ENCODE assay signal across 2 cellular contexts in genomic region chr12:24748326-24748725, GRCh38.
TF ChIP-seq lines count a peak whose summit lies in the region.

No MANE protein-coding gene starts in this region.

TF ChIP-seq in GM23338, 12 proteins besides CTCF, POLR2A, EP300 and RAD21 (continued from another document):
- TF ChIP-seq, protein P1, sequence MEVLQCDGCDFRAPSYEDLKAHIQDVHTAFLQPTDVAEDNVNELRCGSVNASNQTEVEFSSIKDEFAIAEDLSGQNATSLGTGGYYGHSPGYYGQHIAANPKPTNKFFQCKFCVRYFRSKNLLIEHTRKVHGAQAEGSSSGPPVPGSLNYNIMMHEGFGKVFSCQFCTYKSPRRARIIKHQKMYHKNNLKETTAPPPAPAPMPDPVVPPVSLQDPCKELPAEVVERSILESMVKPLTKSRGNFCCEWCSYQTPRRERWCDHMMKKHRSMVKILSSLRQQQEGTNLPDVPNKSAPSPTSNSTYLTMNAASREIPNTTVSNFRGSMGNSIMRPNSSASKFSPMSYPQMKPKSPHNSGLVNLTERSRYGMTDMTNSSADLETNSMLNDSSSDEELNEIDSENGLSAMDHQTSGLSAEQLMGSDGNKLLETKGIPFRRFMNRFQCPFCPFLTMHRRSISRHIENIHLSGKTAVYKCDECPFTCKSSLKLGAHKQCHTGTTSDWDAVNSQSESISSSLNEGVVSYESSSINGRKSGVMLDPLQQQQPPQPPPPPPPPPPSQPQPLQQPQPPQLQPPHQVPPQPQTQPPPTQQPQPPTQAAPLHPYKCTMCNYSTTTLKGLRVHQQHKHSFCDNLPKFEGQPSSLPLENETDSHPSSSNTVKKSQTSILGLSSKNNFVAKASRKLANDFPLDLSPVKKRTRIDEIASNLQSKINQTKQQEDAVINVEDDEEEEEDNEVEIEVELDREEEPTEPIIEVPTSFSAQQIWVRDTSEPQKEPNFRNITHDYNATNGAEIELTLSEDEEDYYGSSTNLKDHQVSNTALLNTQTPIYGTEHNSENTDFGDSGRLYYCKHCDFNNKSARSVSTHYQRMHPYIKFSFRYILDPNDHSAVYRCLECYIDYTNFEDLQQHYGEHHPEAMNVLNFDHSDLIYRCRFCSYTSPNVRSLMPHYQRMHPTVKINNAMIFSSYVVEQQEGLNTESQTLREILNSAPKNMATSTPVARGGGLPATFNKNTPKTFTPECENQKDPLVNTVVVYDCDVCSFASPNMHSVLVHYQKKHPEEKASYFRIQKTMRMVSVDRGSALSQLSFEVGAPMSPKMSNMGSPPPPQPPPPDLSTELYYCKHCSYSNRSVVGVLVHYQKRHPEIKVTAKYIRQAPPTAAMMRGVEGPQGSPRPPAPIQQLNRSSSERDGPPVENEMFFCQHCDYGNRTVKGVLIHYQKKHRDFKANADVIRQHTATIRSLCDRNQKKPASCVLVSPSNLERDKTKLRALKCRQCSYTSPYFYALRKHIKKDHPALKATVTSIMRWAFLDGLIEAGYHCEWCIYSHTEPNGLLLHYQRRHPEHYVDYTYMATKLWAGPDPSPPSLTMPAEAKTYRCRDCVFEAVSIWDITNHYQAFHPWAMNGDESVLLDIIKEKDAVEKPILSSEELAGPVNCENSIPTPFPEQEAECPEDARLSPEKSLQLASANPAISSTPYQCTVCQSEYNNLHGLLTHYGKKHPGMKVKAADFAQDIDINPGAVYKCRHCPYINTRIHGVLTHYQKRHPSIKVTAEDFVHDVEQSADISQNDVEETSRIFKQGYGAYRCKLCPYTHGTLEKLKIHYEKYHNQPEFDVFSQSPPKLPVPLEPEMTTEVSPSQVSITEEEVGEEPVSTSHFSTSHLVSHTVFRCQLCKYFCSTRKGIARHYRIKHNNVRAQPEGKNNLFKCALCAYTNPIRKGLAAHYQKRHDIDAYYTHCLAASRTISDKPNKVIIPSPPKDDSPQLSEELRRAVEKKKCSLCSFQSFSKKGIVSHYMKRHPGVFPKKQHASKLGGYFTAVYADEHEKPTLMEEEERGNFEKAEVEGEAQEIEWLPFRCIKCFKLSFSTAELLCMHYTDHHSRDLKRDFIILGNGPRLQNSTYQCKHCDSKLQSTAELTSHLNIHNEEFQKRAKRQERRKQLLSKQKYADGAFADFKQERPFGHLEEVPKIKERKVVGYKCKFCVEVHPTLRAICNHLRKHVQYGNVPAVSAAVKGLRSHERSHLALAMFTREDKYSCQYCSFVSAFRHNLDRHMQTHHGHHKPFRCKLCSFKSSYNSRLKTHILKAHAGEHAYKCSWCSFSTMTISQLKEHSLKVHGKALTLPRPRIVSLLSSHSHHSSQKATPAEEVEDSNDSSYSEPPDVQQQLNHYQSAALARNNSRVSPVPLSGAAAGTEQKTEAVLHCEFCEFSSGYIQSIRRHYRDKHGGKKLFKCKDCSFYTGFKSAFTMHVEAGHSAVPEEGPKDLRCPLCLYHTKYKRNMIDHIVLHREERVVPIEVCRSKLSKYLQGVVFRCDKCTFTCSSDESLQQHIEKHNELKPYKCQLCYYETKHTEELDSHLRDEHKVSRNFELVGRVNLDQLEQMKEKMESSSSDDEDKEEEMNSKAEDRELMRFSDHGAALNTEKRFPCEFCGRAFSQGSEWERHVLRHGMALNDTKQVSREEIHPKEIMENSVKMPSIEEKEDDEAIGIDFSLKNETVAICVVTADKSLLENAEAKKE (CRISPR knock-in tag; IDR thresholded peaks at IDR 0.05), result no peak
- no peak for TF ChIP-seq REST (IDR thresholded peaks at IDR 0.05; ENCODE audit: unreplicated experiment)
- TF ChIP-seq POLR2AphosphoS5 (IDR thresholded peaks at IDR 0.05; ENCODE audit: low read depth), result no peak
- no peak for TF ChIP-seq ZNF331 (CRISPR knock-in tag; IDR thresholded peaks at IDR 0.05; ENCODE audit: low read depth)
- no peak for TF ChIP-seq EZH2 (IDR thresholded peaks at IDR 0.05; ENCODE audit: low read depth, unreplicated experiment)
- TF ChIP-seq, protein P2, sequence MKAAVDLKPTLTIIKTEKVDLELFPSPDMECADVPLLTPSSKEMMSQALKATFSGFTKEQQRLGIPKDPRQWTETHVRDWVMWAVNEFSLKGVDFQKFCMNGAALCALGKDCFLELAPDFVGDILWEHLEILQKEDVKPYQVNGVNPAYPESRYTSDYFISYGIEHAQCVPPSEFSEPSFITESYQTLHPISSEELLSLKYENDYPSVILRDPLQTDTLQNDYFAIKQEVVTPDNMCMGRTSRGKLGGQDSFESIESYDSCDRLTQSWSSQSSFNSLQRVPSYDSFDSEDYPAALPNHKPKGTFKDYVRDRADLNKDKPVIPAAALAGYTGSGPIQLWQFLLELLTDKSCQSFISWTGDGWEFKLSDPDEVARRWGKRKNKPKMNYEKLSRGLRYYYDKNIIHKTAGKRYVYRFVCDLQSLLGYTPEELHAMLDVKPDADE (IDR thresholded peaks at IDR 0.05), result no peak

TF ChIP-seq in WTC11, 78 proteins besides CTCF, POLR2A, EP300 and RAD21 (continued from another document):
- TF ChIP-seq USF2 (CRISPR knock-in tag; IDR thresholded peaks at IDR 0.05) (no peak), NFATC4 (CRISPR knock-in tag; IDR thresholded peaks at IDR 0.05) (no peak), ZNF512 (CRISPR knock-in tag; IDR thresholded peaks at IDR 0.05; ENCODE audit: borderline replicate concordance) (no peak), ZBTB21 (CRISPR knock-in tag; IDR thresholded peaks at IDR 0.05; ENCODE audit: borderline replicate concordance) (no peak), E2F4 (CRISPR knock-in tag; IDR thresholded peaks at IDR 0.05; ENCODE audit: borderline replicate concordance, low read depth) (no peak), SMAD3 (CRISPR knock-in tag; IDR thresholded peaks at IDR 0.05; ENCODE audit: borderline replicate concordance) (no peak), ATF3 (CRISPR knock-in tag; conservative IDR thresholded peaks at IDR 0.05) (no peak), ELF4 (CRISPR knock-in tag; IDR thresholded peaks at IDR 0.05; ENCODE audit: low read depth) (no peak), ERG (CRISPR knock-in tag; IDR thresholded peaks at IDR 0.05) (no peak), RELA (CRISPR knock-in tag; IDR thresholded peaks at IDR 0.05; ENCODE audit: borderline replicate concordance) (no peak), EMX1 (CRISPR knock-in tag; IDR thresholded peaks at IDR 0.05) (no peak)
